Comparison of ENCODE assay signal across 1 cellular context in the genomic region with DNA sequence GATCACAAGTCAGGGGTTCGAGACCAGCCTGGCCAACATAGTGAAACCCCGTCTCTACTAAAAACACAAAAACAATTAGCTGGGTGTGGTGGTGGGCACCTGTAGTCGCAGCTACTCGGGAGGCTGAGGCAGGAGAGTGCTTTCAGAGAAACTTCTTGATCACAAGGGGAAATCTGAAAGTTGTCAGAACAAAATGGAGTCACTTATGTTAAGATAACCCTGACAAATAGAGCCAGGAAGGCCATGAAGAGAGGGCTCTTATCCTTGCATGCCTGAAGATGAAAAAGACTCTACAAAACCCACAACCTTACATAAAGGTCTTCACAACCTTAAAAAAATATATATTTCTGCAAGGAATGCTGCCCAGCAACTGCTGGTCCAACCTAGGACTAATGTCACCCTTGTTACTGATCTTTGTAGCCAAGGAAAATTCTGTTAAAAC.
TF ChIP-seq lines count a peak whose summit lies in the region.

No MANE protein-coding gene starts in this region.

TF ChIP-seq in endothelial cell of umbilical vein, 7 proteins besides CTCF, POLR2A, EP300 and RAD21:
- no peak for TF ChIP-seq MYC (IDR thresholded peaks at IDR 0.05; ENCODE audit: low read depth, low read length)
- no peak for TF ChIP-seq EZH2 (IDR thresholded peaks at IDR 0.05; ENCODE audit: borderline replicate concordance, low read depth, low read length, severe bottlenecking)
- TF ChIP-seq, protein P1, sequence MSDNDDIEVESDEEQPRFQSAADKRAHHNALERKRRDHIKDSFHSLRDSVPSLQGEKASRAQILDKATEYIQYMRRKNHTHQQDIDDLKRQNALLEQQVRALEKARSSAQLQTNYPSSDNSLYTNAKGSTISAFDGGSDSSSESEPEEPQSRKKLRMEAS (IDR thresholded peaks at IDR 0.05; ENCODE audit: insufficient read depth, insufficient read length), result no peak
- no peak for TF ChIP-seq POLR2AphosphoS5 (IDR thresholded peaks at IDR 0.05; ENCODE audit: insufficient read depth, low read depth, low read length)
- no peak for TF ChIP-seq FOS (IDR thresholded peaks at IDR 0.05; ENCODE audit: borderline replicate concordance, insufficient read depth, low read length)
- no peak for TF ChIP-seq GATA2 (IDR thresholded peaks at IDR 0.05; ENCODE audit: insufficient read depth, insufficient read length, low read depth, low read length)
- TF ChIP-seq JUN (IDR thresholded peaks at IDR 0.05; ENCODE audit: borderline replicate concordance, insufficient read depth, insufficient read length, low read depth), result no peak
